In genomic region chr20:35601021-35601973, GRCh38 we compare ENCODE assay signal across 1 cellular context.
A peak's percentile ranks its signal among the peaks of the same experiment; 100 is the strongest.
TF ChIP-seq lines count a peak whose summit lies in the region.

No MANE protein-coding gene starts in this region.

TF ChIP-seq in HepG2, 621 proteins besides CTCF, POLR2A, EP300 and RAD21 (continued from another document and continues in another):
- TF ChIP-seq ZNF407 (CRISPR knock-in tag; IDR thresholded peaks at IDR 0.05; ENCODE audit: not compliant biosample characterization), result peak; percentile 67
- TF ChIP-seq CERS6 (CRISPR knock-in tag; IDR thresholded peaks at IDR 0.05), result peak; percentile 84; the same call in 1 of the 2 replicates
- peak; percentile 89; the same call in 1 of the 2 replicates for TF ChIP-seq ZIK1 (CRISPR knock-in tag; IDR thresholded peaks at IDR 0.05; ENCODE audit: borderline replicate concordance, low read depth)
- TF ChIP-seq ARHGAP35 (CRISPR knock-in tag; IDR thresholded peaks at IDR 0.05; ENCODE audit: borderline replicate concordance), result no peak
- no peak for TF ChIP-seq MZF1 (CRISPR knock-in tag; IDR thresholded peaks at IDR 0.05; ENCODE audit: borderline replicate concordance)
- peak; percentile 69 for TF ChIP-seq HNRNPLL (IDR thresholded peaks at IDR 0.05; ENCODE audit: low read depth, low read length, poor library complexity, severe bottlenecking)
- TF ChIP-seq BCL6 (CRISPR knock-in tag; IDR thresholded peaks at IDR 0.05), result peak; percentile 27; the same call in 1 of the 2 replicates
- TF ChIP-seq ZNF468 (CRISPR knock-in tag; IDR thresholded peaks at IDR 0.05), result 0 out of 2 replicates have a peak, but pooled peaks have one; percentile 76
- TF ChIP-seq TEAD2 (CRISPR knock-in tag; IDR thresholded peaks at IDR 0.05), result 0 out of 2 replicates have a peak, but pooled peaks have one; percentile 70
- peak; percentile 21; the same call in 1 of the 2 replicates for TF ChIP-seq NFE2L1 (CRISPR knock-in tag; IDR thresholded peaks at IDR 0.05; ENCODE audit: borderline replicate concordance)
- TF ChIP-seq FOXP4 (CRISPR knock-in tag; IDR thresholded peaks at IDR 0.05), result peak; percentile 27; the same call in 1 of the 2 replicates
- peak; percentile 46; the same call in 1 of the 2 replicates for TF ChIP-seq ERF (CRISPR knock-in tag; IDR thresholded peaks at IDR 0.05)
- no peak for TF ChIP-seq ZSCAN30 (CRISPR knock-in tag; IDR thresholded peaks at IDR 0.05)
- TF ChIP-seq PHF21A (CRISPR knock-in tag; IDR thresholded peaks at IDR 0.05), result no peak
- TF ChIP-seq MTA1 (CRISPR knock-in tag; IDR thresholded peaks at IDR 0.05; ENCODE audit: borderline replicate concordance), result peak; percentile 48; the same call in 1 of the 2 replicates
- TF ChIP-seq ZNF563 (CRISPR knock-in tag; IDR thresholded peaks at IDR 0.05), result no peak
- peak; percentile 82 for TF ChIP-seq IKZF4 (CRISPR knock-in tag; IDR thresholded peaks at IDR 0.05; ENCODE audit: borderline replicate concordance, low read depth, not compliant biosample characterization)
- TF ChIP-seq ZNF619 (CRISPR knock-in tag; IDR thresholded peaks at IDR 0.05), result peak; percentile 63; the same call in 1 of the 2 replicates
- peak; percentile 71; the same call in 1 of the 2 replicates for TF ChIP-seq ARNT2 (CRISPR knock-in tag; IDR thresholded peaks at IDR 0.05; ENCODE audit: low read depth)
- TF ChIP-seq PLSCR1 (CRISPR knock-in tag; IDR thresholded peaks at IDR 0.05; ENCODE audit: borderline replicate concordance), result no peak
- 0 out of 2 replicates have a peak, but pooled peaks have one; percentile 59 for TF ChIP-seq ZFP90 (CRISPR knock-in tag; IDR thresholded peaks at IDR 0.05; ENCODE audit: borderline replicate concordance)
- TF ChIP-seq ZFP37 (CRISPR knock-in tag; IDR thresholded peaks at IDR 0.05; ENCODE audit: borderline replicate concordance), result peak; percentile 69; the same call in 1 of the 2 replicates
- 0 out of 2 replicates have a peak, but pooled peaks have one; percentile 54 for TF ChIP-seq ZNF232 (CRISPR knock-in tag; IDR thresholded peaks at IDR 0.05; ENCODE audit: borderline replicate concordance)
- TF ChIP-seq ATF7-NPFF (CRISPR knock-in tag; IDR thresholded peaks at IDR 0.05; ENCODE audit: low read depth), result 0 out of 2 replicates have a peak, but pooled peaks have one; percentile 60
- peak; percentile 91; the same call in 1 of the 2 replicates for TF ChIP-seq LBX2 (CRISPR knock-in tag; IDR thresholded peaks at IDR 0.05; ENCODE audit: borderline replicate concordance)
- TF ChIP-seq MLXIP (CRISPR knock-in tag; IDR thresholded peaks at IDR 0.05; ENCODE audit: borderline replicate concordance), result peak; percentile 59; the same call in 1 of the 2 replicates
- no peak for TF ChIP-seq NCOA2 (CRISPR knock-in tag; IDR thresholded peaks at IDR 0.05)
- TF ChIP-seq TCF12 (IDR thresholded peaks at IDR 0.05), result no peak
- TF ChIP-seq TCF12 (CRISPR knock-in tag; IDR thresholded peaks at IDR 0.05), result peak; percentile 37; the same call in 1 of the 2 replicates
- TF ChIP-seq ZNF12 (CRISPR knock-in tag; IDR thresholded peaks at IDR 0.05), result peak; percentile 56; the same call in 1 of the 2 replicates
- TF ChIP-seq ATF7 (IDR thresholded peaks at IDR 0.05), result no peak
- peak; percentile 18; the same call in 1 of the 2 replicates for TF ChIP-seq ATF7 (CRISPR knock-in tag; IDR thresholded peaks at IDR 0.05)
- no peak for TF ChIP-seq NR2F6 (IDR thresholded peaks at IDR 0.05)
- 0 out of 2 replicates have a peak, but pooled peaks have one; percentile 24 for TF ChIP-seq NR2F6 (CRISPR knock-in tag; IDR thresholded peaks at IDR 0.05)
- TF ChIP-seq SETDB1 (CRISPR knock-in tag; IDR thresholded peaks at IDR 0.05; ENCODE audit: borderline replicate concordance), result no peak
- peak; percentile 72; the same call in 1 of the 2 replicates for TF ChIP-seq NFIB (CRISPR knock-in tag; IDR thresholded peaks at IDR 0.05; ENCODE audit: borderline replicate concordance)
- TF ChIP-seq DR1 (CRISPR knock-in tag; IDR thresholded peaks at IDR 0.05), result 0 out of 2 replicates have a peak, but pooled peaks have one; percentile 28
- peak; percentile 57 for TF ChIP-seq GABPB1 (CRISPR knock-in tag; IDR thresholded peaks at IDR 0.05)
- 0 out of 2 replicates have a peak, but pooled peaks have one; percentile 76 for TF ChIP-seq ETS1 (CRISPR knock-in tag; IDR thresholded peaks at IDR 0.05)
- TF ChIP-seq NFKB2 (CRISPR knock-in tag; IDR thresholded peaks at IDR 0.05; ENCODE audit: borderline replicate concordance), result peak; percentile 89
- TF ChIP-seq AGO1 (IDR thresholded peaks at IDR 0.05; ENCODE audit: low read depth, low read length, poor library complexity, severe bottlenecking), result peak; percentile 27
- peak; percentile 72 for TF ChIP-seq EED (CRISPR knock-in tag; IDR thresholded peaks at IDR 0.05)
- TF ChIP-seq SAP130 (CRISPR knock-in tag; IDR thresholded peaks at IDR 0.05; ENCODE audit: low read depth), result peak; percentile 38; the same call in 1 of the 2 replicates
- peak; percentile 91 for TF ChIP-seq ZNF782 (CRISPR knock-in tag; IDR thresholded peaks at IDR 0.05; ENCODE audit: borderline replicate concordance)
- peak; percentile 75; the same call in 1 of the 2 replicates for TF ChIP-seq ZFP41 (CRISPR knock-in tag; IDR thresholded peaks at IDR 0.05; ENCODE audit: borderline replicate concordance)
- peak; percentile 60; the same call in 1 of the 2 replicates for TF ChIP-seq ZNF274 (CRISPR knock-in tag; IDR thresholded peaks at IDR 0.05)
- no peak for TF ChIP-seq PRPF4 (IDR thresholded peaks at IDR 0.05; ENCODE audit: low read depth, low read length, poor library complexity, severe bottlenecking)
